1 cellular context compared by ENCODE assay signal in the genomic region with DNA sequence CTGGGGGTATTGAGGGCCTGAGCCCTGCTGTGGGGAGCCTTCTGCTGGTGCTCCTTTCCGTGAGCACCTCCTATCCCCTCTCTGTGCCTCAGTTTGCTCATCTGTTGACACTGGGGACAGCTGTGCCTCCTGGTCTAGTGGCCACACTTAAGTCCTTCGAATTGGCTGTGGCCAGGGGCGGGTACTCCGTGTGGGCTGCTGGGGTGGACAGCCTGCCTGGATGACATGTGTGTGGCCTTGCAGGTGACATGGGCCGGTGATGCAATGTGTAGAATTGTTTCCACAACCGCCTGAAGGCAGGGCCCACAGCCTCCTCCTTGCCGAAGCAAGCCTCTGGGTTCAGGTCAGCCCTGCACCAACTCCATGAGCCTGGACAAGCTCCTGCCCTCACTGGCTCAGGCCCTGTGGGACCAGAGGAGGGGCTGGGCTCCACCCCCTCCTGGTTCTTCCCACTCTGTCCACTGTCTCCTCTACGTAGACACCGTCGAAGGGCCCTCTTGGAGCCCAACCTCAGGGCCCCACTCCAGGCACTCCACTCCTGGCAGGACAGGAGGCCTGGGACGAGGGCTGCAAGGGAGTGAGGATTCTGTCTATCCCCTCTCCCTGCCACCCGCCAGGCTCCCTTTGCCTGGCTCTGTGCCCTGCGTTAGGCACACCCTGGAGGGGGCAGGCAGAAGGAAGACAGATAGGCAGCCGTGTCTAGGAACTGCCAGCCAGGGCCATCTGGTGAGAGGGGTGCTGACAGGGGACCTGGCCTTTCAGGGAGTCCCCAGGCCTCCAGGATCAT.
TF ChIP-seq lines count a peak whose summit lies in the region.

No MANE protein-coding gene starts in this region.

TF ChIP-seq in A549, 52 proteins besides CTCF, POLR2A, EP300 and RAD21 (continued from another document):
- TF ChIP-seq PBX3 (IDR thresholded peaks at IDR 0.05) (no peak), E2F6 (IDR thresholded peaks at IDR 0.05; ENCODE audit: borderline replicate concordance, low read depth) (0 out of 2 replicates have a peak, but pooled peaks have one; percentile 26)
